ENCODE assay signal across 35 cellular contexts in genomic region chr7:70663680-70664079, GRCh38.
DNase-seq lines count a peak whose midpoint lies in the region; ATAC-seq, FAIRE-seq and TF ChIP-seq lines count a peak whose summit lies in the region.
"Had no signal": no experiment of that assay in that cellular context is flagged by ENCODE, and none has a peak within 500 bp of the region (broad histone marks: within the 10 kb centered on the region; RNA-seq: fewer than 3 reads in every experiment).

No MANE protein-coding gene starts in this region.

- H3K9me3 Mint-ChIP-seq in immature natural killer cell: no peaks in the 10 kb centered on the region
- no peaks in the 10 kb centered on the region for H3K9me3 Mint-ChIP-seq in natural killer cell
- H3K9me3 Mint-ChIP-seq: CD4-positive, alpha-beta T cell; CD8-positive, alpha-beta memory T cell; CD8-positive, alpha-beta T cell had no signal

- SMC1A ChIA-PET in GM12878 (lab: Charles Lee; ENCODE audit: uncharacterized antibody, unreplicated experiment): no interaction called here

- ATAC-seq in GM12878: peak; percentile 65
- ATAC-seq in natural killer cell: no peak
- ATAC-seq in HG02571 (IDR thresholded peaks at IDR 0.05; ENCODE audit: unreplicated experiment): no peak
- no peak for ATAC-seq in Right ventricle myocardium superior (ENCODE audit: poor library complexity)
- ATAC-seq: A549; CD8-positive, alpha-beta T cell had no signal

- no peak overlapping the region for H3K27ac ChIP-seq in GM12878 (ENCODE audit: control insufficient read depth, insufficient read depth)
- H3K27ac ChIP-seq: 22Rv1; A549; BLaER1; BLaER1 treated with 17β-estradiol and CSF1 and Interleukin-3, amounts not matched to agents 10 nM and 100 nM; C4-2B had no signal

- H3K27ac Mint-ChIP-seq in immature natural killer cell (peak overlapping the region; percentile 39 to 95 (median 84)), natural killer cell (no peak overlapping the region)
- H3K27ac Mint-ChIP-seq: B cell; CD14-positive monocyte; CD4-positive, alpha-beta memory T cell; CD4-positive, alpha-beta T cell; CD4-positive, CD25-positive, alpha-beta regulatory T cell; CD8-positive, alpha-beta T cell had no signal

- no peaks in the 10 kb centered on the region for H3K79me2 ChIP-seq in GM12878 (ENCODE audit: control insufficient read depth, insufficient read depth, low read length)

- no peak for FAIRE-seq in GM12878 (lab: Jason Lieb, UNC)
- FAIRE-seq: A204.1, A549, D721Med had no signal

- 0% methylated on average over 3 of the region's 3 CpGs for WGBS in GM12878 (ENCODE audit: insufficient coverage, insufficient replicate concordance, low lambda C conversion rate, missing lambda C conversion rate)

- TF ChIP-seq EP300 in GM12878 (IDR thresholded peaks at IDR 0.05; ENCODE audit: borderline replicate concordance in 1 of 2, control insufficient read depth in 1 of 2, low read depth in 2 of 2, low read length in 2 of 2): peak; percentile 81 to 82; a peak in 2 of 4 replicates

- in situ Hi-C loops in GM12878 (cut with MboI): no loop called here

- H3K4me3 Mint-ChIP-seq in immature natural killer cell (peak overlapping the region in 1 of 5 donors; percentile 5), natural killer cell (no peak overlapping the region)
- H3K4me3 Mint-ChIP-seq: B cell; CD14-positive monocyte; CD4-positive, alpha-beta memory T cell; CD4-positive, alpha-beta T cell; CD4-positive, CD25-positive, alpha-beta regulatory T cell; CD8-positive, alpha-beta memory T cell; CD8-positive, alpha-beta T cell had no signal

- DNase-seq in GM12865 (ENCODE audit: low read depth): peak; percentile 17
- DNase-seq in GM12878 (ENCODE audit: low read depth, low spot score): peak; percentile 32
- no peak for DNase-seq in immature natural killer cell
- no peak for DNase-seq in natural killer cell
- no peak for DNase-seq in Right ventricle myocardium superior
- DNase-seq: 8988T; ACHN; AML-193; BE2C; C1 segment of cervical spinal cord; Caco-2; Calu3; CD4-positive, alpha-beta memory T cell; CD4-positive, alpha-beta T cell; CD4-positive, CD25-positive, alpha-beta regulatory T cell; CD8-positive, alpha-beta memory T cell; CD8-positive, alpha-beta T cell; COR-L47; DMS 273 treated with DMSO at 0.1 percent for 48 hours; DMS153; DMS53; DMS79; DMS79 treated with DMSO at 0.1 percent for 48 hours; DND-41; EL had no signal

- H3K36me3 ChIP-seq in GM12878 (ENCODE audit: control insufficient read depth in 2 of 2, insufficient read depth in 2 of 2, low read length in 1 of 2): peaks cover 0 to 3% of the 10 kb centered on the region in 2 experiments; a peak in 2 of 4 replicates
- H3K36me3 ChIP-seq: BE2C had no signal

- POLR2A ChIA-PET in GM12878 (lab: Charles Lee): no interaction called here

- no peak for TF ChIP-seq POLR2A in GM12878 (IDR thresholded peaks at IDR 0.05; ENCODE audit: low read depth, low read length)

- CTCF ChIA-PET in GM12878 (lab: Yijun Ruan, JAX): no interaction called here

- H3K4me1 ChIP-seq in GM12878 (ENCODE audit: control insufficient read depth, insufficient read depth, low read length): no peaks in the 10 kb centered on the region; the same call in 1 of the 2 replicates
- H3K4me1 ChIP-seq: A549, BE2C, Caco-2 had no signal

- no peaks in the 10 kb centered on the region for H3K27me3 ChIP-seq in GM12878 (replicated peaks in 1 of 2; ENCODE audit: control insufficient read depth in 2 of 2, insufficient read depth in 2 of 2, low read length in 1 of 2)
- H3K27me3 ChIP-seq: BE2C; BLaER1; BLaER1 treated with 17β-estradiol and CSF1 and Interleukin-3, amounts not matched to agents 10 nM and 100 nM had no signal

- H3K4me2 ChIP-seq in GM12878 (ENCODE audit: control insufficient read depth, insufficient read depth): no peak overlapping the region
- H3K4me2 ChIP-seq: A549; BLaER1; BLaER1 treated with 17β-estradiol and CSF1 and Interleukin-3, amounts not matched to agents 10 nM and 100 nM had no signal

- BruUV-seq in GM12878 (replicated peaks; lab: Mats Ljungman, UMichigan): no TSS peak

- H3K4me1 Mint-ChIP-seq in immature natural killer cell: peaks cover 68 to 73% of the 10 kb centered on the region in 2 donors
- H3K4me1 Mint-ChIP-seq in natural killer cell: peaks cover 32 to 36% of the 10 kb centered on the region in 2 donors
- H3K4me1 Mint-ChIP-seq: B cell, CD14-positive monocyte had no signal

- TF ChIP-seq CTCF in GM12865 (IDR thresholded peaks at IDR 0.05; ENCODE audit: insufficient read depth, low read depth, low read length, missing control alignments): no peak
- TF ChIP-seq CTCF in GM12878 (IDR thresholded peaks at IDR 0.05 in 2 of 3, conservative IDR thresholded peaks at IDR 0.05 in 1 of 3; ENCODE audit: control insufficient read depth in 2 of 3, extremely low read depth in 1 of 3, insufficient read depth in 1 of 3, low read depth in 3 of 3, low read length in 3 of 3): no peak
- TF ChIP-seq CTCF in natural killer cell (IDR thresholded peaks at IDR 0.05): no peak

- intact Hi-C loops in GM12878 (cut with micrococcal nuclease; ENCODE audit: unreplicated experiment): no loop called here
- intact Hi-C loops in natural killer cell (cut with micrococcal nuclease): no loop called here
- intact Hi-C loops in Right ventricle myocardium superior (cut with DNase I): no loop called here

- no peaks in the 10 kb centered on the region for H3K36me3 Mint-ChIP-seq in immature natural killer cell
- no peaks in the 10 kb centered on the region for H3K36me3 Mint-ChIP-seq in natural killer cell
- H3K36me3 Mint-ChIP-seq: CD14-positive monocyte; CD4-positive, alpha-beta memory T cell; CD4-positive, CD25-positive, alpha-beta regulatory T cell; CD8-positive, alpha-beta T cell had no signal

- no peaks in the 10 kb centered on the region for H4K20me1 ChIP-seq in GM12878 (ENCODE audit: control insufficient read depth, insufficient read depth)
- H4K20me1 ChIP-seq: BLaER1 had no signal

- H3K27me3 Mint-ChIP-seq in immature natural killer cell (ENCODE audit: low read depth in 3 of 3) (peaks cover 0 to 13% (median 3%) of the 10 kb centered on the region in 3 donors), natural killer cell (ENCODE audit: low read depth in 2 of 2) (no peaks in the 10 kb centered on the region)
- H3K27me3 Mint-ChIP-seq: B cell; CD4-positive, alpha-beta memory T cell; CD4-positive, alpha-beta T cell; CD4-positive, CD25-positive, alpha-beta regulatory T cell; CD8-positive, alpha-beta memory T cell had no signal

- no peak overlapping the region for H3K9ac ChIP-seq in GM12878 (ENCODE audit: control insufficient read depth, insufficient read depth, low read length)
- H3K9ac ChIP-seq: BLaER1; BLaER1 treated with 17β-estradiol and CSF1 and Interleukin-3, amounts not matched to agents 10 nM and 100 nM had no signal

- RAD21 ChIA-PET in GM12878 (lab: Charles Lee; ENCODE audit: unreplicated experiment): no interaction called here

- H3K4me3 ChIP-seq in GM12865 (ENCODE audit: low read depth, low read length) (no peak overlapping the region), GM12878 (no peak overlapping the region)
- H3K4me3 ChIP-seq: A549; BLaER1; BLaER1 treated with 17β-estradiol and CSF1 and Interleukin-3, amounts not matched to agents 10 nM and 100 nM had no signal

- no peak overlapping the region for H2AFZ ChIP-seq in GM12878 (ENCODE audit: control insufficient read depth, low read depth, low read length)

- TF ChIP-seq RAD21 in GM12878 (IDR thresholded peaks at IDR 0.05; ENCODE audit: insufficient read depth, low read depth, low read length): no peak

- H3K9me3 ChIP-seq in GM12878 (replicated peaks; ENCODE audit: control insufficient read depth, insufficient read depth, low read length): no peaks in the 10 kb centered on the region
- H3K9me3 ChIP-seq: A549, BE2C, BLaER1, Caco-2 had no signal

TF ChIP-seq in GM12878, 131 proteins besides CTCF, POLR2A, EP300 and RAD21 (continues in another document):
- TF ChIP-seq ATF7 (IDR thresholded peaks at IDR 0.05; ENCODE audit: low read depth) (peak; percentile 83), RELB (IDR thresholded peaks at IDR 0.05; ENCODE audit: low read depth) (peak; percentile 85; the same call in 1 of the 2 replicates), PAX5 (IDR thresholded peaks at IDR 0.05; ENCODE audit: borderline replicate concordance, low read depth, low read length) (peak; percentile 51; the same call in 1 of the 2 replicates), NR2F1 (conservative IDR thresholded peaks at IDR 0.05) (peak; percentile 85)

Comparison
In these comparisons a context has a peak if more than half of its experiments do, and no peak if none do; other contexts are left out.
1. DNase-seq: peak in GM12865 (single experiment) and GM12878 (single experiment); none in immature natural killer cell (0 of 3), natural killer cell (single experiment) and Right ventricle myocardium superior (single experiment).
2. H3K27ac Mint-ChIP-seq: peak in immature natural killer cell (6 of 6); none in natural killer cell (0 of 2).